ENCODE assay signal across 11 cellular contexts in genomic region chr2:173652731-173653426, GRCh38.
DNase-seq lines count a peak whose midpoint lies in the region; ATAC-seq and TF ChIP-seq lines count a peak whose summit lies in the region.
"Had no signal": no experiment of that assay in that cellular context is flagged by ENCODE, and none has a peak within 500 bp of the region (broad histone marks: within the 10 kb centered on the region; RNA-seq: fewer than 3 reads in every experiment).

No MANE protein-coding gene starts in this region.

- H3K9me3 ChIP-seq in MG63 (0 out of 2 replicates have a peak, but pooled peaks cover 3% of the 10 kb centered on the region), neuron (ENCODE audit: low read length) (peaks cover 2% of the 10 kb centered on the region)
- H3K9me3 ChIP-seq: body of pancreas, neutrophil, uterus had no signal

- peaks cover 22% of the 10 kb centered on the region for H3K4me1 ChIP-seq in neuron (ENCODE audit: insufficient read depth, low read length)
- H3K4me1 ChIP-seq: body of pancreas, uterus had no signal

- no peaks in the 10 kb centered on the region for H3K36me3 ChIP-seq in MG63
- no peaks in the 10 kb centered on the region for H3K36me3 ChIP-seq in neuron (ENCODE audit: insufficient read depth, low read length)
- H3K36me3 ChIP-seq: neutrophil, uterus had no signal

- DNase-seq in COLO668 (lab: John Stamatoyannopoulos, UW; ENCODE audit: unreplicated experiment) (peak; percentile 22), MG63 (peak; percentile 90), choroid plexus epithelial cell (ENCODE audit: low read depth) (peak; percentile 89), ecto neural progenitor cell (ENCODE audit: low spot score) (no peak), COR-L47 (lab: John Stamatoyannopoulos, UW) (no peak)
- DNase-seq: uterus had no signal

- H3K27me3 ChIP-seq in MG63 = no peaks in the 10 kb centered on the region
- no peaks in the 10 kb centered on the region for H3K27me3 ChIP-seq in neuron (ENCODE audit: insufficient read depth, low read length)
- H3K27me3 ChIP-seq: body of pancreas, uterus had no signal

- TF ChIP-seq CTCF in choroid plexus epithelial cell (conservative IDR thresholded peaks at IDR 0.05; ENCODE audit: low read depth, low read length) = no peak

- H3K4me3 ChIP-seq in MG63 = no peak overlapping the region
- H3K4me3 ChIP-seq in choroid plexus epithelial cell (ENCODE audit: low read depth, low read length) = no peak overlapping the region
- H3K4me3 ChIP-seq in neuron (ENCODE audit: low read length) = peak overlapping the region; percentile 34
- H3K4me3 ChIP-seq: body of pancreas, uterus had no signal

- ATAC-seq in GM18858 (IDR thresholded peaks at IDR 0.05; ENCODE audit: unreplicated experiment) = no peak
- no peak for ATAC-seq in GM19328 (IDR thresholded peaks at IDR 0.05; ENCODE audit: unreplicated experiment)
- ATAC-seq: body of pancreas had no signal

- peak overlapping the region; percentile 59 for H2AFZ ChIP-seq in neuron (ENCODE audit: low read depth, low read length)

Comparison
In these comparisons a context has a peak if more than half of its experiments do, and no peak if none do; other contexts are left out.
1. DNase-seq: peak in COLO668 (single experiment), MG63 (single experiment) and choroid plexus epithelial cell (single experiment); none in ecto neural progenitor cell (single experiment) and COR-L47 (single experiment).